17 cellular contexts compared by ENCODE assay signal in genomic region chr5:136538534-136538933, GRCh38.
A peak's percentile ranks its signal among the peaks of the same experiment; 100 is the strongest.
DNase-seq lines count a peak whose midpoint lies in the region; ATAC-seq and TF ChIP-seq lines count a peak whose summit lies in the region.
"Had no signal": no experiment of that assay in that cellular context is flagged by ENCODE, and none has a peak within 500 bp of the region (broad histone marks: within the 10 kb centered on the region; RNA-seq: fewer than 3 reads in every experiment).

No MANE protein-coding gene starts in this region.

- peaks cover 2% of the 10 kb centered on the region for H3K27me3 Mint-ChIP-seq in HFFc6 (ENCODE audit: insufficient read depth)
- H3K27me3 Mint-ChIP-seq: B cell; CD4-positive, alpha-beta T cell had no signal

- no peaks in the 10 kb centered on the region for H3F3A ChIP-seq in PC-3 (ENCODE audit: low read length, unreplicated experiment)

- H3K4me2 ChIP-seq in PC-3 (ENCODE audit: low read length): peak overlapping the region; percentile 28; the same call in 1 of the 2 replicates
- H3K4me2 ChIP-seq: A549; BLaER1 treated with 17β-estradiol and CSF1 and Interleukin-3, amounts not matched to agents 10 nM and 100 nM had no signal

- intact Hi-C loops in PC-3 (cut with micrococcal nuclease): no loop called here
- intact Hi-C loops in testis (cut with DNase I; ENCODE audit: low total_unique reads): no loop called here

- no peaks in the 10 kb centered on the region for H3K9me3 Mint-ChIP-seq in HFFc6

- H3K27me3 ChIP-seq in PC-3 (ENCODE audit: low read length) (no peaks in the 10 kb centered on the region), testis (no peaks in the 10 kb centered on the region)
- H3K27me3 ChIP-seq: BLaER1 treated with 17β-estradiol and CSF1 and Interleukin-3, amounts not matched to agents 10 nM and 100 nM had no signal

- H3K4me3 ChIP-seq in PC-3 (ENCODE audit: low read length) (no peak overlapping the region), testis (no peak overlapping the region)
- H3K4me3 ChIP-seq: A549; BLaER1 treated with 17β-estradiol and CSF1 and Interleukin-3, amounts not matched to agents 10 nM and 100 nM had no signal

- H2AFZ ChIP-seq in PC-3 (ENCODE audit: low read length): no peak overlapping the region

- TF ChIP-seq CTCF in HFFc6 (IDR thresholded peaks at IDR 0.05) (no peak), PC-3 (conservative IDR thresholded peaks at IDR 0.05; ENCODE audit: low read depth, low read length) (no peak), testis (IDR thresholded peaks at IDR 0.05) (no peak)

- ATAC-seq in PC-3: peak; percentile 50
- ATAC-seq in HG02885 (IDR thresholded peaks at IDR 0.05; ENCODE audit: poor library complexity, unreplicated experiment): no peak
- ATAC-seq: A549; CD8-positive, alpha-beta T cell had no signal

- H3K27ac ChIP-seq in PC-3 (ENCODE audit: low read length) (no peak overlapping the region), testis (no peak overlapping the region)
- H3K27ac ChIP-seq: 22Rv1; A549; BLaER1 treated with 17β-estradiol and CSF1 and Interleukin-3, amounts not matched to agents 10 nM and 100 nM; C4-2B had no signal

- CTCF ChIA-PET in PC-3 (lab: Charles Lee): no interaction called here

- no peak overlapping the region for H3K4me3 Mint-ChIP-seq in HFFc6
- H3K4me3 Mint-ChIP-seq: B cell; CD4-positive, alpha-beta T cell; CD8-positive, alpha-beta T cell had no signal

- POLR2A ChIA-PET in PC-3 (lab: Charles Lee; ENCODE audit: unreplicated experiment): no interaction called here

- H3K79me2 ChIP-seq in PC-3 (ENCODE audit: low read length): no peaks in the 10 kb centered on the region

- H3K27ac Mint-ChIP-seq in HFFc6: no peak overlapping the region
- H3K27ac Mint-ChIP-seq: B cell; CD4-positive, alpha-beta T cell; CD8-positive, alpha-beta T cell had no signal

- no peaks in the 10 kb centered on the region for H3K36me3 ChIP-seq in PC-3 (ENCODE audit: low read depth, low read length)
- no peaks in the 10 kb centered on the region for H3K36me3 ChIP-seq in testis (ENCODE audit: low read depth, missing control alignments)
- H3K36me3 ChIP-seq: BLaER1 treated with 17β-estradiol and CSF1 and Interleukin-3, amounts not matched to agents 10 nM and 100 nM had no signal

- TF ChIP-seq POLR2A in testis (IDR thresholded peaks at IDR 0.05): no peak

- H3K9me3 ChIP-seq in PC-3 (ENCODE audit: low read length): no peaks in the 10 kb centered on the region
- H3K9me3 ChIP-seq in testis: no peaks in the 10 kb centered on the region
- H3K9me3 ChIP-seq: A549, Caco-2 had no signal

- H3K9ac ChIP-seq in PC-3 (ENCODE audit: low read length): no peak overlapping the region
- H3K9ac ChIP-seq: BLaER1 treated with 17β-estradiol and CSF1 and Interleukin-3, amounts not matched to agents 10 nM and 100 nM had no signal

- no peaks in the 10 kb centered on the region for H3K9me2 ChIP-seq in PC-3 (replicated peaks; ENCODE audit: low read length)

- no peaks in the 10 kb centered on the region for H4K20me1 ChIP-seq in PC-3 (ENCODE audit: low read length)
- H4K20me1 ChIP-seq: BLaER1 treated with 17β-estradiol and CSF1 and Interleukin-3, amounts not matched to agents 10 nM and 100 nM had no signal

- H3K4me1 ChIP-seq in PC-3 (ENCODE audit: insufficient read depth, low read length): peaks cover 8% of the 10 kb centered on the region; the same call in 1 of the 2 replicates
- H3K4me1 ChIP-seq in testis: no peaks in the 10 kb centered on the region
- H3K4me1 ChIP-seq: A549; BLaER1 treated with 17β-estradiol and CSF1 and Interleukin-3, amounts not matched to agents 10 nM and 100 nM had no signal

- DNase-seq in EH (ENCODE audit: low read depth): peak; percentile 13
- DNase-seq in HFFc6: peak; percentile 45
- peak; percentile 56 for DNase-seq in PC-3
- DNase-seq in testis: no peak
- DNase-seq: AML-193; Caco-2; Calu3; CD4-positive, alpha-beta T cell; CD8-positive, alpha-beta T cell; DMS79 treated with DMSO at 0.1 percent for 48 hours; GF-D8 had no signal

- WGBS in testis, 2 donors: 76 to 78% methylated on average over 2 of the region's 2 CpGs

- no peaks in the 10 kb centered on the region; the same call in 1 of the 2 replicates for H3K4me1 Mint-ChIP-seq in HFFc6 (ENCODE audit: low read depth)
- H3K4me1 Mint-ChIP-seq: B cell had no signal

- BruUV-seq in PC-3 (replicated peaks; lab: Mats Ljungman, UMichigan): no TSS peak

- H3K36me3 Mint-ChIP-seq in HFFc6 (ENCODE audit: low read depth): no peaks in the 10 kb centered on the region
- H3K36me3 Mint-ChIP-seq: CD8-positive, alpha-beta T cell had no signal
